Comparison of ENCODE assay signal across 8 cellular contexts in genomic region chr2:200483729-200484198, GRCh38. TPM values are rescaled to one million over a fixed set of nuclear protein-coding genes. Genes with fewer than 3 reads are reported as not detected.
DNase-seq lines count a peak whose midpoint lies in the region; ATAC-seq and TF ChIP-seq lines count a peak whose summit lies in the region.

No MANE protein-coding gene starts in this region.

- WGBS in adrenal gland, 4 donors, result 33 to 42% (median 37%) methylated on average over 3 to 4 of the region's 4 CpGs
- WGBS in mesenchymal stem cell, result 50% methylated on average over 4 of the region's 4 CpGs

- H4K91ac ChIP-seq in mesenchymal stem cell (ENCODE audit: low read length), result no peak overlapping the region

- H3K4me1 ChIP-seq in adrenal gland (replicated peaks in 1 of 2) (no peaks in the 10 kb centered on the region), mesenchymal stem cell (ENCODE audit: control insufficient read depth, insufficient read depth, low read depth, low read length) (peaks cover 7% of the 10 kb centered on the region)

- no peak overlapping the region for H3K18ac ChIP-seq in mesenchymal stem cell (ENCODE audit: low read depth in 1 of 2, low read length in 2 of 2)

- no peak overlapping the region for H2BK120ac ChIP-seq in mesenchymal stem cell (ENCODE audit: low read depth, low read length)

- no peaks in the 10 kb centered on the region for H3K9me3 ChIP-seq in adrenal gland (replicated peaks in 1 of 3)
- H3K9me3 ChIP-seq in mesenchymal stem cell (ENCODE audit: control insufficient read depth, low read length), result no peaks in the 10 kb centered on the region

- H3K27me3 ChIP-seq in adrenal gland (no peaks in the 10 kb centered on the region), mesenchymal stem cell (ENCODE audit: control insufficient read depth in 1 of 2, insufficient read depth in 1 of 2, low read length in 2 of 2) (no peaks in the 10 kb centered on the region)

- H3K79me1 ChIP-seq in mesenchymal stem cell (replicated peaks; ENCODE audit: low read length, poor library complexity, severe bottlenecking), result no peaks in the 10 kb centered on the region

- CTCF ChIA-PET in AG04449 (lab: Yijun Ruan, JAX), result interaction anchor here (0.9 to 13.6 kb wide), 15 partner anchors 10 to 513 kb away, joined by 3 to 242 read pairs (median 5); partner anchors contain the start of gene KCTD18

- no peak overlapping the region for H3K23ac ChIP-seq in mesenchymal stem cell (ENCODE audit: low read length in 2 of 2)

- H3K4ac ChIP-seq in mesenchymal stem cell (ENCODE audit: low read depth in 1 of 2, low read length in 2 of 2), result no peak overlapping the region

- no peak overlapping the region for H3K9ac ChIP-seq in mesenchymal stem cell (ENCODE audit: low read length)

- peak; percentile 49 for TF ChIP-seq CTCF in AG04449 (IDR thresholded peaks at IDR 0.05; ENCODE audit: insufficient read depth, low read length, missing control alignments)
- peak; percentile 75 for TF ChIP-seq CTCF in GM12874 (IDR thresholded peaks at IDR 0.05; ENCODE audit: insufficient read depth, low read depth, low read length)
- peak; percentile 34 to 55 (median 44) for TF ChIP-seq CTCF in adrenal gland (IDR thresholded peaks at IDR 0.05)

- H2BK12ac ChIP-seq in mesenchymal stem cell (ENCODE audit: low read length in 2 of 2), result no peak overlapping the region

- intact Hi-C loops in adrenal gland (cut with DNase I), result loop anchor here in 1 of 2 donors (5.0 kb wide), 1 partner anchor 219 kb away; no protein-coding TSS in a partner anchor

- H3K4me2 ChIP-seq in mesenchymal stem cell (ENCODE audit: low read length, poor library complexity, severe bottlenecking), result no peak overlapping the region

- ATAC-seq in HG02852 (IDR thresholded peaks at IDR 0.05; ENCODE audit: unreplicated experiment), result peak; percentile 58

- H2AFZ ChIP-seq in mesenchymal stem cell (ENCODE audit: low read depth, low read length), result no peak overlapping the region

- no peak overlapping the region for H2AK5ac ChIP-seq in mesenchymal stem cell (ENCODE audit: low read length, severe bottlenecking)

- H4K8ac ChIP-seq in mesenchymal stem cell (ENCODE audit: low read length), result no peak overlapping the region

- H2BK5ac ChIP-seq in mesenchymal stem cell (ENCODE audit: low read depth, low read length, poor library complexity, severe bottlenecking), result no peak overlapping the region

- no peak for TF ChIP-seq POLR2A in adrenal gland (IDR thresholded peaks at IDR 0.05)

- H3K36me3 ChIP-seq in adrenal gland (replicated peaks in 1 of 2) (no peaks in the 10 kb centered on the region), mesenchymal stem cell (ENCODE audit: control insufficient read depth in 1 of 2, insufficient read depth in 2 of 2, low read depth in 1 of 2, low read length in 2 of 2) (peaks cover 5 to 16% of the 10 kb centered on the region in 2 experiments)

- DNase-seq in AG04449 (ENCODE audit: low read depth, low spot score) (no peak), NCI-H2107 (lab: John Stamatoyannopoulos, UW) (peak; percentile 67), adrenal gland (peak; percentile 35 to 72 (median 62)), mesenchymal stem cell (peak; percentile 26), CD1c-positive myeloid dendritic cell (ENCODE audit: extremely low spot score) (no peak), KG1 (lab: John Stamatoyannopoulos, UW) (no peak)

- POLR2A ChIA-PET in AG04449 (lab: Yijun Ruan, JAX), result no interaction called here

- no peak overlapping the region for H3K14ac ChIP-seq in mesenchymal stem cell (ENCODE audit: low read length in 2 of 2)

- H3K4me3 ChIP-seq in AG04449 (ENCODE audit: low read depth, low read length) (no peak overlapping the region), adrenal gland (no peak overlapping the region), mesenchymal stem cell (ENCODE audit: insufficient read depth in 1 of 2, low read depth in 1 of 2, low read length in 2 of 2) (no peak overlapping the region)

- H2BK15ac ChIP-seq in mesenchymal stem cell (ENCODE audit: low read depth, poor library complexity, severe bottlenecking), result no peak overlapping the region

- H3K27ac ChIP-seq in adrenal gland, result no peak overlapping the region
- no peak overlapping the region for H3K27ac ChIP-seq in mesenchymal stem cell (ENCODE audit: low read length, poor library complexity, severe bottlenecking)

RNA-seq across cellular contexts. Expression of gene KCTD18, which starts 26.1 kb away (rescaled TPM):
- total RNA-seq in adrenal gland, result 10 to 100 TPM; 15.2 to 83.2 (median 23.4) TPM
- polyA plus RNA-seq in adrenal gland, result 10 to 100 TPM in 1 of 3 donors, 1 to 10 TPM in 2; 5.9 to 16.0 (median 7.8) TPM
- polyA plus RNA-seq in mesenchymal stem cell (2013, experiment 1 of 2), result 6.8 TPM
- 8.0 TPM for polyA plus RNA-seq in mesenchymal stem cell (2013, experiment 2 of 2)

RNA-seq across cellular contexts. Expression of gene SGO2, which starts 42.2 kb away (rescaled TPM):
- 1 to 10 TPM; 1.2 to 2.8 (median 1.7) TPM for total RNA-seq in adrenal gland
- polyA plus RNA-seq in adrenal gland, result 1 to 10 TPM in 1 of 3 donors, under 1 TPM in 2; 0.27 to 2.2 (median 0.88) TPM
- 3.5 TPM for polyA plus RNA-seq in mesenchymal stem cell (2013, experiment 1 of 2)
- polyA plus RNA-seq in mesenchymal stem cell (2013, experiment 2 of 2), result 3.7 TPM

Comparison
In these comparisons a context has a peak if more than half of its experiments do, and no peak if none do; other contexts are left out.
1. DNase-seq: peak in NCI-H2107 (single experiment), adrenal gland (7 of 7) and mesenchymal stem cell (single experiment); none in AG04449 (single experiment), CD1c-positive myeloid dendritic cell (single experiment) and KG1 (single experiment).
2. Peak in every context shown above with its lines, with median percentiles within 50 percentile points of each other: CTCF ChIP-seq.